ENCODE assay signal across 9 cellular contexts in genomic region chr5:117077142-117077541, GRCh38.
DNase-seq lines count a peak whose midpoint lies in the region; ATAC-seq and TF ChIP-seq lines count a peak whose summit lies in the region.
"Had no signal": no experiment of that assay in that cellular context is flagged by ENCODE, and none has a peak within 500 bp of the region (broad histone marks: within the 10 kb centered on the region; RNA-seq: fewer than 3 reads in every experiment).

No MANE protein-coding gene starts in this region.

- POLR2A ChIA-PET in HCT116 (lab: Charles Lee), result no interaction called here

- CTCF ChIA-PET in HCT116 (lab: Charles Lee), result interaction anchor here (1.5 kb wide), 1 partner anchor 502 kb away, joined by 3 read pairs; the partner anchor contains the start of gene SEMA6A

- peak; percentile 54 for TF ChIP-seq RAD21 in HCT116 (IDR thresholded peaks at IDR 0.05; ENCODE audit: low read depth)

- peak; percentile 66; the same call in 1 of the 2 replicates for ATAC-seq in HCT116
- ATAC-seq in HG03571 (IDR thresholded peaks at IDR 0.05; ENCODE audit: unreplicated experiment), result no peak
- ATAC-seq in HG03354 (IDR thresholded peaks at IDR 0.05; ENCODE audit: poor library complexity, severe bottlenecking, unreplicated experiment), result no peak

- H3K27me3 ChIP-seq in HCT116 (ENCODE audit: insufficient read depth, low read length) (no peaks in the 10 kb centered on the region), WERI-Rb-1 (ENCODE audit: insufficient read depth, low read depth, severe bottlenecking) (no peaks in the 10 kb centered on the region)

- no peaks in the 10 kb centered on the region for H3K36me3 Mint-ChIP-seq in nephron (ENCODE audit: low read depth)

- no peaks in the 10 kb centered on the region for H3K4me1 ChIP-seq in HCT116 (ENCODE audit: control insufficient read depth in 1 of 2, insufficient read depth in 2 of 2, low read length in 2 of 2)

- H3K4me3 Mint-ChIP-seq in nephron, result no peak overlapping the region

- no peak overlapping the region for H3K27ac Mint-ChIP-seq in nephron
- H3K27ac Mint-ChIP-seq: activated T-helper 2 cell treated with anti-CD3 and anti-CD28 coated beads, Interferon-gamma antibody, Interleukin-2, Interleukin-4, amounts not matched to agents 10 μg/mL and 5 μg/mL and 100 μg/mL, durations not matched to agents 14 hours and 24 hours and 36 hours had no signal

- H3K79me2 ChIP-seq in HCT116 (ENCODE audit: insufficient read depth, low read length), result no peaks in the 10 kb centered on the region

- H3K9ac ChIP-seq in HCT116 (ENCODE audit: low read length), result no peak overlapping the region

- DNase-seq in DMS53 (lab: John Stamatoyannopoulos, UW), result peak; percentile 54
- no peak for DNase-seq in DMS53 treated with DMSO at 0.1 percent for 48 hours (lab: John Stamatoyannopoulos, UW; ENCODE audit: unreplicated experiment)
- peak; percentile 8 for DNase-seq in HCT116 (ENCODE audit: low read depth, low spot score)
- no peak for DNase-seq in WERI-Rb-1
- no peak for DNase-seq in OCI-M2 (lab: John Stamatoyannopoulos, UW; ENCODE audit: unreplicated experiment)

- intact Hi-C loops in HCT116 (cut with micrococcal nuclease), result loop anchor here (5.0 to 10.0 kb wide), 2 partner anchors 1535 to 1718 kb away; no protein-coding TSS in a partner anchor

- no peak for TF ChIP-seq POLR2A in HCT116 (IDR thresholded peaks at IDR 0.05; ENCODE audit: borderline replicate concordance, extremely low read depth, insufficient read depth, insufficient read length)

- peaks cover under 1% of the 10 kb centered on the region for H3K9me3 Mint-ChIP-seq in nephron
- H3K9me3 Mint-ChIP-seq: activated T-helper 2 cell treated with anti-CD3 and anti-CD28 coated beads, Interferon-gamma antibody, Interleukin-2, Interleukin-4, amounts not matched to agents 10 μg/mL and 5 μg/mL and 100 μg/mL, durations not matched to agents 14 hours and 24 hours and 36 hours had no signal

- peaks cover 8% of the 10 kb centered on the region for H3K4me1 Mint-ChIP-seq in nephron

- H3K4me2 ChIP-seq in HCT116 (ENCODE audit: low read length), result no peak overlapping the region

- H2AFZ ChIP-seq in HCT116 (ENCODE audit: low read depth, low read length, poor library complexity, severe bottlenecking), result peak overlapping the region; percentile 34

- H3K36me3 ChIP-seq in HCT116 (ENCODE audit: control insufficient read depth in 1 of 2, insufficient read depth in 2 of 2, low read length in 2 of 2), result no peaks in the 10 kb centered on the region
- H3K36me3 ChIP-seq in WERI-Rb-1, result no peaks in the 10 kb centered on the region

- H3K4me3 ChIP-seq in HCT116 (replicated peaks in 1 of 2; ENCODE audit: low read depth in 1 of 2, low read length in 2 of 2), result no peak overlapping the region
- H3K4me3 ChIP-seq in WERI-Rb-1 (ENCODE audit: low read depth, low read length), result no peak overlapping the region

- no TSS peak for BruUV-seq in HCT116 (replicated peaks; lab: Mats Ljungman, UMichigan)

- H3K9me3 ChIP-seq in HCT116 (ENCODE audit: control insufficient read depth in 1 of 2, insufficient read depth in 1 of 2, low read depth in 1 of 2, low read length in 2 of 2) (no peaks in the 10 kb centered on the region), WERI-Rb-1 (ENCODE audit: severe bottlenecking) (peaks cover 3% of the 10 kb centered on the region)

- no peaks in the 10 kb centered on the region for H3K27me3 Mint-ChIP-seq in nephron (ENCODE audit: low read depth)

- RAD21 ChIA-PET in HCT116 (lab: Charles Lee; ENCODE audit: low non-redundant PET in 1 of 2, low total read pairs in 2 of 2, uncharacterized antibody in 2 of 2, unreplicated experiment in 2 of 2), result no interaction called here

- no peaks in the 10 kb centered on the region for H3K9me2 ChIP-seq in HCT116 (ENCODE audit: insufficient read depth)

- no peaks in the 10 kb centered on the region for H4K20me1 ChIP-seq in HCT116 (ENCODE audit: insufficient read depth)

- TF ChIP-seq CTCF in HCT116 (IDR thresholded peaks at IDR 0.05 in 2 of 3, conservative IDR thresholded peaks at IDR 0.05 in 1 of 3; ENCODE audit: borderline replicate concordance in 1 of 3, insufficient read depth in 1 of 3, low read depth in 2 of 3, low read length in 2 of 3) (peak; percentile 34 to 77 (median 68); a peak in 5 of 6 replicates), WERI-Rb-1 (IDR thresholded peaks at IDR 0.05; ENCODE audit: low read depth, low read length) (0 out of 2 replicates have a peak, but pooled peaks have one; percentile 31), nephron (IDR thresholded peaks at IDR 0.05; ENCODE audit: unreplicated experiment in 3 of 3) (peak in 2 of 3 experiments; percentile 10 to 31)

- H3K27ac ChIP-seq in HCT116 (ENCODE audit: low read depth, low read length) (no peak overlapping the region), WERI-Rb-1 (no peak overlapping the region)

TF ChIP-seq in HCT116, 20 proteins besides CTCF, POLR2A, EP300 and RAD21:
- no peak for TF ChIP-seq CEBPB (IDR thresholded peaks at IDR 0.05; ENCODE audit: low read depth)
- no peak for TF ChIP-seq JUND (IDR thresholded peaks at IDR 0.05)
- no peak for TF ChIP-seq SRF (IDR thresholded peaks at IDR 0.05; ENCODE audit: low read depth)
- TF ChIP-seq, protein P1, sequence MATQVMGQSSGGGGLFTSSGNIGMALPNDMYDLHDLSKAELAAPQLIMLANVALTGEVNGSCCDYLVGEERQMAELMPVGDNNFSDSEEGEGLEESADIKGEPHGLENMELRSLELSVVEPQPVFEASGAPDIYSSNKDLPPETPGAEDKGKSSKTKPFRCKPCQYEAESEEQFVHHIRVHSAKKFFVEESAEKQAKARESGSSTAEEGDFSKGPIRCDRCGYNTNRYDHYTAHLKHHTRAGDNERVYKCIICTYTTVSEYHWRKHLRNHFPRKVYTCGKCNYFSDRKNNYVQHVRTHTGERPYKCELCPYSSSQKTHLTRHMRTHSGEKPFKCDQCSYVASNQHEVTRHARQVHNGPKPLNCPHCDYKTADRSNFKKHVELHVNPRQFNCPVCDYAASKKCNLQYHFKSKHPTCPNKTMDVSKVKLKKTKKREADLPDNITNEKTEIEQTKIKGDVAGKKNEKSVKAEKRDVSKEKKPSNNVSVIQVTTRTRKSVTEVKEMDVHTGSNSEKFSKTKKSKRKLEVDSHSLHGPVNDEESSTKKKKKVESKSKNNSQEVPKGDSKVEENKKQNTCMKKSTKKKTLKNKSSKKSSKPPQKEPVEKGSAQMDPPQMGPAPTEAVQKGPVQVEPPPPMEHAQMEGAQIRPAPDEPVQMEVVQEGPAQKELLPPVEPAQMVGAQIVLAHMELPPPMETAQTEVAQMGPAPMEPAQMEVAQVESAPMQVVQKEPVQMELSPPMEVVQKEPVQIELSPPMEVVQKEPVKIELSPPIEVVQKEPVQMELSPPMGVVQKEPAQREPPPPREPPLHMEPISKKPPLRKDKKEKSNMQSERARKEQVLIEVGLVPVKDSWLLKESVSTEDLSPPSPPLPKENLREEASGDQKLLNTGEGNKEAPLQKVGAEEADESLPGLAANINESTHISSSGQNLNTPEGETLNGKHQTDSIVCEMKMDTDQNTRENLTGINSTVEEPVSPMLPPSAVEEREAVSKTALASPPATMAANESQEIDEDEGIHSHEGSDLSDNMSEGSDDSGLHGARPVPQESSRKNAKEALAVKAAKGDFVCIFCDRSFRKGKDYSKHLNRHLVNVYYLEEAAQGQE (IDR thresholded peaks at IDR 0.05; ENCODE audit: low read depth), result no peak
- no peak for TF ChIP-seq ELF1 (IDR thresholded peaks at IDR 0.05; ENCODE audit: borderline replicate concordance, low read depth)
- no peak for TF ChIP-seq TCF7L2 (IDR thresholded peaks at IDR 0.05; ENCODE audit: borderline replicate concordance, extremely low read depth, insufficient read depth, insufficient read length)
- TF ChIP-seq EGR1 (IDR thresholded peaks at IDR 0.05; ENCODE audit: low read depth), result no peak
- TF ChIP-seq ZBTB33 (IDR thresholded peaks at IDR 0.05; ENCODE audit: extremely low read depth, insufficient replicate concordance, low read length), result no peak
- no peak for TF ChIP-seq FOSL1 (IDR thresholded peaks at IDR 0.05; ENCODE audit: low read depth)
- TF ChIP-seq SIN3A (IDR thresholded peaks at IDR 0.05; ENCODE audit: low read depth), result no peak
- TF ChIP-seq MAX (IDR thresholded peaks at IDR 0.05), result no peak
- no peak for TF ChIP-seq EZH2phosphoT487 (IDR thresholded peaks at IDR 0.05; ENCODE audit: borderline replicate concordance)
- no peak for TF ChIP-seq YY1 (IDR thresholded peaks at IDR 0.05; ENCODE audit: extremely low read depth, insufficient replicate concordance, low read depth, low read length)
- TF ChIP-seq EZH2 (IDR thresholded peaks at IDR 0.05), result no peak
- no peak for TF ChIP-seq SP1 (IDR thresholded peaks at IDR 0.05; ENCODE audit: low read depth)
- no peak for TF ChIP-seq ZFX (IDR thresholded peaks at IDR 0.05)
- no peak for TF ChIP-seq ATF3 (IDR thresholded peaks at IDR 0.05)
- no peak for TF ChIP-seq ZNF274 (IDR thresholded peaks at IDR 0.05; ENCODE audit: low read depth, low read length)

Comparison
In these comparisons a context has a peak if more than half of its experiments do, and no peak if none do; other contexts are left out.
1. DNase-seq: peak in DMS53 (single experiment) and HCT116 (single experiment); none in DMS53 treated with DMSO at 0.1 percent for 48 hours (single experiment), WERI-Rb-1 (single experiment) and OCI-M2 (single experiment).
2. Peak in every context shown above with its lines, with median percentiles within 50 percentile points of each other: CTCF ChIP-seq.